Comparison of ENCODE assay signal across 24 cellular contexts in the genomic region with DNA sequence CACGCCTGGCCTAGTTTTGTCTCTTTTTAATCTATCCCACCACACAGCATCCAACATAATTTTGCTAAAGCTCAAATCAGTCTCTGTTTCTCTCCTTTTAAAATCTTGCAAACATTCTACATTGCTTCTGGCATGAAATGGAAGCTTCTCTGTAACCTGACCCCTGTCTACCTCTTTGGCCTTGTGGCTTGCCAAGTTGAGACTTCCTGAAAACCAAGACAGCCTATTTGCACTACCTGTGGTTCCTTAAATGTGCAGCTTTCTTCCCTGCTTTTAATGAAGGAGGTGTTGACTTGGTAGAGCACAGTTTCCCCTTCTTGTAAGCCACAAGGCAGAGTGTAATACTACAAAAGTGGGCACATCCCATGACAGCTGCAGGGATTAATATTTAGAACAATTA. TPM values are rescaled to one million over a fixed set of nuclear protein-coding genes. Genes with fewer than 3 reads are reported as not detected.
DNase-seq lines count a peak whose midpoint lies in the region; ATAC-seq, FAIRE-seq and TF ChIP-seq lines count a peak whose summit lies in the region.
"Had no signal": no experiment of that assay in that cellular context is flagged by ENCODE, and none has a peak within 500 bp of the region (broad histone marks: within the 10 kb centered on the region; RNA-seq: fewer than 3 reads in every experiment).

No MANE protein-coding gene starts in this region.

- H3K14ac ChIP-seq in H1 (ENCODE audit: insufficient read length), result no peak overlapping the region

- H3K9ac ChIP-seq in BLaER1 treated with 17β-estradiol and CSF1 and Interleukin-3, amounts not matched to agents 10 nM and 100 nM, result no peak overlapping the region
- no peak overlapping the region for H3K9ac ChIP-seq in H1 (replicated peaks in 1 of 4; ENCODE audit: extremely low read depth in 1 of 4, low read depth in 3 of 4, low read length in 3 of 4)

- no peaks in the 10 kb centered on the region for H4K20me1 ChIP-seq in BLaER1 treated with 17β-estradiol and CSF1 and Interleukin-3, amounts not matched to agents 10 nM and 100 nM
- no peaks in the 10 kb centered on the region for H4K20me1 ChIP-seq in H1 (replicated peaks in 1 of 2; ENCODE audit: control insufficient read depth in 1 of 2, insufficient read depth in 2 of 2, low read length in 2 of 2)

- H3K4ac ChIP-seq in H1 (replicated peaks; ENCODE audit: insufficient read length, low read depth, low read length), result no peak overlapping the region

- H2AFZ ChIP-seq in H1 (ENCODE audit: low read length), result peak overlapping the region; percentile 50; the same call in 1 of the 2 replicates

- no peak overlapping the region for H2BK120ac ChIP-seq in H1 (replicated peaks; ENCODE audit: low read depth, low read length)

- POLR2A ChIA-PET in H1 (lab: Charles Lee; ENCODE audit: partially characterized antibody), result no interaction called here

- no peak overlapping the region for H3K23ac ChIP-seq in H1 (ENCODE audit: insufficient read length)

- peaks cover 51 to 84% (median 61%) of the 10 kb centered on the region in 10 experiments for H3K4me1 ChIP-seq in BLaER1 treated with 17β-estradiol and CSF1 and Interleukin-3, amounts not matched to agents 10 nM and 100 nM
- no peaks in the 10 kb centered on the region; a peak in 1 of 7 replicates for H3K4me1 ChIP-seq in H1 (replicated peaks in 1 of 4; ENCODE audit: control insufficient read depth in 3 of 4, insufficient read depth in 4 of 4, low read length in 3 of 4)
- H3K4me1 ChIP-seq: body of pancreas, esophagus squamous epithelium, prostate gland, thyroid gland had no signal

- WGBS in H1 (ENCODE audit: extremely low coverage in 1 of 2, insufficient coverage in 1 of 2, insufficient read length in 1 of 2, insufficient replicate concordance in 2 of 2, low coverage in 1 of 2, low lambda C conversion rate in 2 of 2, missing lambda C conversion rate in 1 of 2), 2 experiments, result 63% methylated on average over 1 of the region's 1 CpG; no CpG with 5 or more reads in 1 of the 2 experiments

- FAIRE-seq in H1 (lab: Jason Lieb, UNC), result no peak
- FAIRE-seq: GM12891 had no signal

- no peak for TF ChIP-seq POLR2A in H1 (IDR thresholded peaks at IDR 0.05; ENCODE audit: control extremely low read depth in 1 of 2, low read depth in 2 of 2, low read length in 2 of 2)

- H3K9me3 ChIP-seq in BLaER1 treated with 17β-estradiol and CSF1 and Interleukin-3, amounts not matched to agents 10 nM and 100 nM (replicated peaks in 1 of 11), result no peaks in the 10 kb centered on the region
- H3K9me3 ChIP-seq in H1 (ENCODE audit: insufficient read depth in 2 of 2, low read depth in 1 of 2, low read length in 1 of 2), result no peaks in the 10 kb centered on the region
- H3K9me3 ChIP-seq: body of pancreas, esophagus squamous epithelium, prostate gland, thyroid gland had no signal

- no peak overlapping the region for H3K56ac ChIP-seq in H1 (replicated peaks; ENCODE audit: insufficient read length, low read depth, low read length)

- H3K4me2 ChIP-seq in BLaER1 treated with 17β-estradiol and CSF1 and Interleukin-3, amounts not matched to agents 10 nM and 100 nM, result peak overlapping the region in 9 of 11 experiments; percentile 14 to 47 (median 27); a peak in 12 of 22 replicates
- no peak overlapping the region for H3K4me2 ChIP-seq in H1 (ENCODE audit: insufficient read depth in 1 of 2, low read depth in 2 of 2, low read length in 2 of 2)

- H3K23me2 ChIP-seq in H1 (ENCODE audit: low read depth, low read length), result no peaks in the 10 kb centered on the region

- peak overlapping the region in 1 of 11 experiments; percentile 26; a peak in 2 of 22 replicates for H3K27ac ChIP-seq in BLaER1 treated with 17β-estradiol and CSF1 and Interleukin-3, amounts not matched to agents 10 nM and 100 nM
- H3K27ac ChIP-seq in H1 (ENCODE audit: low read depth, low read length) (no peak overlapping the region), caudate nucleus (ENCODE audit: low read depth, low read length) (no peak overlapping the region)
- H3K27ac ChIP-seq: body of pancreas, esophagus squamous epithelium, prostate gland, thyroid gland had no signal

- CTCF ChIA-PET in H1 (lab: Charles Lee; ENCODE audit: partially characterized antibody), result interaction anchor here (0.8 kb wide), 1 partner anchor 151 kb away, joined by 3 read pairs; no protein-coding TSS in a partner anchor

- no peak overlapping the region for H2BK20ac ChIP-seq in H1 (ENCODE audit: low read length)

- H4K5ac ChIP-seq in H1 (ENCODE audit: insufficient read length, low read depth, low read length), result no peak overlapping the region

- TF ChIP-seq EP300 in H1 (IDR thresholded peaks at IDR 0.05; ENCODE audit: borderline replicate concordance in 1 of 2, low read depth in 2 of 2, low read length in 2 of 2), result no peak

- H3K27me3 ChIP-seq in BLaER1 treated with 17β-estradiol and CSF1 and Interleukin-3, amounts not matched to agents 10 nM and 100 nM, result no peaks in the 10 kb centered on the region
- H3K27me3 ChIP-seq in H1 (replicated peaks in 1 of 4; ENCODE audit: control insufficient read depth in 3 of 4, extremely low read depth in 1 of 4, insufficient read depth in 3 of 4, low read length in 3 of 4), result no peaks in the 10 kb centered on the region
- H3K27me3 ChIP-seq: body of pancreas, thyroid gland had no signal

- intact Hi-C loops in sciatic nerve (cut with DNase I), result no loop called here

- H3K18ac ChIP-seq in H1 (ENCODE audit: extremely low read depth, low read length), result no peak overlapping the region

- H2AK5ac ChIP-seq in H1 (ENCODE audit: low read depth, low read length), result no peak overlapping the region

- TF ChIP-seq RAD21 in H1 (IDR thresholded peaks at IDR 0.05 in 1 of 2, conservative IDR thresholded peaks at IDR 0.05 in 1 of 2; ENCODE audit: low read depth in 2 of 2, low read length in 2 of 2), result no peak

- H4K8ac ChIP-seq in H1 (ENCODE audit: extremely low read depth, insufficient read depth, low read length), result no peak overlapping the region

- H2BK12ac ChIP-seq in H1 (ENCODE audit: low read depth, low read length), result no peak overlapping the region

- H3K36me3 ChIP-seq in BLaER1 treated with 17β-estradiol and CSF1 and Interleukin-3, amounts not matched to agents 10 nM and 100 nM, result no peaks in the 10 kb centered on the region
- H3K36me3 ChIP-seq in H1 (ENCODE audit: control insufficient read depth in 2 of 4, insufficient read depth in 4 of 4, low read length in 3 of 4), result no peaks in the 10 kb centered on the region
- H3K36me3 ChIP-seq: esophagus squamous epithelium, prostate gland, thyroid gland had no signal

- TF ChIP-seq CTCF in H1 (IDR thresholded peaks at IDR 0.05; ENCODE audit: control extremely low read depth in 1 of 3, insufficient read depth in 1 of 3, low read depth in 1 of 3, low read length in 3 of 3), result no peak

- H2BK15ac ChIP-seq in H1 (ENCODE audit: low read length), result no peak overlapping the region

- peak; percentile 13 for DNase-seq in GDM1 (lab: John Stamatoyannopoulos, UW)
- peak; percentile 50 for DNase-seq in SKM-1 (lab: John Stamatoyannopoulos, UW; ENCODE audit: unreplicated experiment)
- no peak for DNase-seq in H1 (ENCODE audit: low read depth in 1 of 2, low spot score in 2 of 2)
- no peak for DNase-seq in caudate nucleus (lab: John Stamatoyannopoulos, UW)
- no peak for DNase-seq in sciatic nerve (ENCODE audit: low spot score)
- DNase-seq: activated CD4-positive, alpha-beta T cell treated with anti-CD3 and anti-CD28 coated beads for 36 hours; activated effector memory CD4-positive, alpha-beta T cell treated with Interleukin-2 at 50 U/mL for 16 hours; body of pancreas; DMS53; endodermal cell; esophagus squamous epithelium; HFFc6; kidney glomerular epithelial cell; NCI-H1417; NCI-H524 treated with DMSO at 0.1 percent for 48 hours; stimulated activated CD4-positive, alpha-beta T cell treated with anti-CD3 and anti-CD28 coated beads, Interleukin-1b, Interleukin-23, amount 100 ng/mL, for 48 hours; thyroid gland had no signal

- H2BK5ac ChIP-seq in H1 (ENCODE audit: low read depth, low read length), result no peak overlapping the region

- no peak overlapping the region for H4K91ac ChIP-seq in H1 (replicated peaks; ENCODE audit: insufficient read length, low read length)

- ATAC-seq in sciatic nerve (no peak), HG02642 (IDR thresholded peaks at IDR 0.05; ENCODE audit: poor library complexity, unreplicated experiment) (no peak)
- ATAC-seq: activated CD4-positive, alpha-beta T cell treated with anti-CD3 and anti-CD28 coated beads for 36 hours; body of pancreas had no signal

- H3K79me2 ChIP-seq in H1 (ENCODE audit: control insufficient read depth in 1 of 2, insufficient read depth in 2 of 2, low read length in 2 of 2), result no peaks in the 10 kb centered on the region

- no peak overlapping the region for H3K4me3 ChIP-seq in BLaER1 treated with 17β-estradiol and CSF1 and Interleukin-3, amounts not matched to agents 10 nM and 100 nM
- H3K4me3 ChIP-seq in H1 (ENCODE audit: extremely low read depth in 1 of 4, insufficient read depth in 2 of 4, low read depth in 3 of 4, low read length in 4 of 4), result no peak overlapping the region
- H3K4me3 ChIP-seq: body of pancreas, esophagus squamous epithelium, prostate gland, thyroid gland had no signal

- H3K79me1 ChIP-seq in H1 (ENCODE audit: low read depth, low read length), result no peaks in the 10 kb centered on the region

RNA-seq across cellular contexts. Expression of a gene that starts 6.0 kb away (rescaled TPM):
- total RNA-seq in H1 (2021; fragmentation: NEBNext Ultra II Directional; extraction: Animal tissue kit (Norgen Biotek cat#: 25700)), result not detected in 2 replicates
- not detected in 2 replicates for polyA plus RNA-seq in H1 (2011; rRNA removed)
- polyA plus RNA-seq in H1 (2011; cell fraction: cytosol; rRNA removed), result not detected
- 0.07 TPM for polyA plus RNA-seq in H1 (2011; cell fraction: nucleus; rRNA removed)
- polyA plus RNA-seq in H1 (2012, experiment 1 of 2), result not detected in 4 replicates
- polyA plus RNA-seq in H1 (2012, experiment 2 of 2), result not detected
- polyA plus RNA-seq in H1 (2013, experiment 1 of 2), result not detected
- polyA plus RNA-seq in H1 (2013, experiment 2 of 2), result not detected
- polyA minus RNA-seq in H1 (2011; rRNA and poly(A)+ RNA removed), result not detected in 2 replicates
- not detected for polyA minus RNA-seq in H1 (2011; cell fraction: cytosol; rRNA and poly(A)+ RNA removed)
- not detected for polyA minus RNA-seq in H1 (2011; cell fraction: nucleus; rRNA and poly(A)+ RNA removed)
- total RNA-seq in sciatic nerve, result 39.9 TPM
- total RNA-seq: body of pancreas, endodermal cell, HFFc6, HT1080, lung microvascular endothelial cell, prostate gland had no signal

RNA-seq across cellular contexts. Expression of a gene that starts 7.6 kb away (rescaled TPM):
- total RNA-seq in H1 (2021; fragmentation: NEBNext Ultra II Directional; extraction: Animal tissue kit (Norgen Biotek cat#: 25700)), result not detected in 2 replicates
- not detected in 2 replicates for polyA plus RNA-seq in H1 (2011; rRNA removed)
- not detected for polyA plus RNA-seq in H1 (2011; cell fraction: cytosol; rRNA removed)
- polyA plus RNA-seq in H1 (2011; cell fraction: nucleus; rRNA removed), result not detected
- polyA plus RNA-seq in H1 (2012, experiment 1 of 2), result not detected in 4 replicates
- not detected for polyA plus RNA-seq in H1 (2012, experiment 2 of 2)
- not detected for polyA plus RNA-seq in H1 (2013, experiment 1 of 2)
- polyA plus RNA-seq in H1 (2013, experiment 2 of 2), result not detected
- polyA minus RNA-seq in H1 (2011; rRNA and poly(A)+ RNA removed), result not detected in 2 replicates
- not detected for polyA minus RNA-seq in H1 (2011; cell fraction: cytosol; rRNA and poly(A)+ RNA removed)
- not detected for polyA minus RNA-seq in H1 (2011; cell fraction: nucleus; rRNA and poly(A)+ RNA removed)
- total RNA-seq in sciatic nerve, result 39.5 TPM
- total RNA-seq: body of pancreas, endodermal cell, HFFc6, HT1080, lung microvascular endothelial cell had no signal

RNA-seq across cellular contexts. Expression of a gene that starts 31.9 kb away (rescaled TPM):
- total RNA-seq in H1 (2021; fragmentation: NEBNext Ultra II Directional; extraction: Animal tissue kit (Norgen Biotek cat#: 25700)), result not detected in 2 replicates
- polyA plus RNA-seq in H1 (2011; rRNA removed), result not detected in 2 replicates
- polyA plus RNA-seq in H1 (2011; cell fraction: cytosol; rRNA removed), result not detected
- not detected for polyA plus RNA-seq in H1 (2011; cell fraction: nucleus; rRNA removed)
- not detected in 4 replicates for polyA plus RNA-seq in H1 (2012, experiment 1 of 2)
- not detected for polyA plus RNA-seq in H1 (2012, experiment 2 of 2)
- polyA plus RNA-seq in H1 (2013, experiment 1 of 2), result not detected
- polyA plus RNA-seq in H1 (2013, experiment 2 of 2), result not detected
- polyA minus RNA-seq in H1 (2011; rRNA and poly(A)+ RNA removed), result not detected in 2 replicates
- not detected for polyA minus RNA-seq in H1 (2011; cell fraction: cytosol; rRNA and poly(A)+ RNA removed)
- not detected for polyA minus RNA-seq in H1 (2011; cell fraction: nucleus; rRNA and poly(A)+ RNA removed)
- 58.8 TPM for total RNA-seq in sciatic nerve
- total RNA-seq: activated CD4-positive, alpha-beta T cell treated with anti-CD3 and anti-CD28 coated beads for 36 hours; body of pancreas; endodermal cell; HFFc6; HT1080; lung microvascular endothelial cell; skeletal muscle tissue had no signal

Comparison
In these comparisons a context has a peak if more than half of its experiments do, and no peak if none do; other contexts are left out.
1. H3K4me2 ChIP-seq: peak in BLaER1 treated with 17β-estradiol and CSF1 and Interleukin-3, amounts not matched to agents 10 nM and 100 nM (9 of 11); none in H1 (0 of 2).
2. DNase-seq: peak in GDM1 (single experiment) and SKM-1 (single experiment); none in H1 (0 of 2), caudate nucleus (0 of 61) and sciatic nerve (single experiment).
3. RNA of a gene that starts 6.0 kb away (total RNA-seq): 39.9 TPM in sciatic nerve (single experiment); not detected in H1; every median in the first group is over 10 times any median in the second.
4. RNA of a gene that starts 7.6 kb away (total RNA-seq): 39.5 TPM in sciatic nerve (single experiment); not detected in H1; every median in the first group is over 10 times any median in the second.
5. RNA of a gene that starts 31.9 kb away (total RNA-seq): 58.8 TPM in sciatic nerve (single experiment); not detected in H1; every median in the first group is over 10 times any median in the second.